ENCODE assay signal across 13 cellular contexts in the genomic region with DNA sequence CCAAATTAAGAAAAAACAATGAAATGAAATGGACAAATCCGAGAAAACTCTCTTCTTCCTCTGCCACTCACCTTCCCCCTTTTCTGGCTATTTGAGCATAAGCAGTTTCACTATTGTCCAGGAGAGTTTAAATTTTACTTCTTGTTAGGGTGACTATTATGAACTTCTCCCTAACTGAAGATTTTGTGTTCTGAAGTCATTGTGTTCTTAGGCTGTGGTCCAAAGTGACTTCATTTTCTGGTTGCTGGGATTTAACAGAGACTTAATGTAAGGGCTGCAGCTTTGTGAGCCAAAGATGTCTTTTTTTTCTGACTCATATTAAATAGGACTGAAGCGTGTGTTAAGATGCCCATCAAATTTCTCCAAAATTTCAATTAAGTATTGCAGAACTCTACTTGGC. TPM values are rescaled to one million over a fixed set of nuclear protein-coding genes. Genes with fewer than 3 reads are reported as not detected.
DNase-seq lines count a peak whose midpoint lies in the region; ATAC-seq, FAIRE-seq and TF ChIP-seq lines count a peak whose summit lies in the region.
"Had no signal": no experiment of that assay in that cellular context is flagged by ENCODE, and none has a peak within 500 bp of the region (broad histone marks: within the 10 kb centered on the region; RNA-seq: fewer than 3 reads in every experiment).

No MANE protein-coding gene starts in this region.

- H3K36me3 ChIP-seq in kidney (ENCODE audit: control insufficient read depth in 1 of 2, insufficient read depth in 2 of 2, low read length in 2 of 2) (no peaks in the 10 kb centered on the region), subcutaneous abdominal adipose tissue (ENCODE audit: control insufficient read depth in 5 of 5, insufficient read depth in 5 of 5, low read length in 5 of 5) (no peaks in the 10 kb centered on the region)
- H3K36me3 ChIP-seq: cardiac muscle cell had no signal

- no peaks in the 10 kb centered on the region; the same call in 1 of the 2 replicates for H3K27me3 Mint-ChIP-seq in HFFc6 (ENCODE audit: insufficient read depth)

- H3K27ac ChIP-seq in kidney (ENCODE audit: low read depth in 2 of 2, low read length in 2 of 2) = no peak overlapping the region
- peak overlapping the region; percentile 32 for H3K27ac ChIP-seq in subcutaneous abdominal adipose tissue (ENCODE audit: low read depth, low read length)
- H3K27ac ChIP-seq: cardiac muscle cell had no signal

- TF ChIP-seq CTCF in HFFc6 (IDR thresholded peaks at IDR 0.05) (no peak), kidney (IDR thresholded peaks at IDR 0.05; ENCODE audit: borderline replicate concordance, extremely low read depth, insufficient read depth) (no peak)

- H3K4me3 ChIP-seq in kidney (ENCODE audit: low read length in 2 of 2) (no peak overlapping the region), subcutaneous abdominal adipose tissue (ENCODE audit: low read depth in 1 of 5, low read length in 5 of 5) (no peak overlapping the region)
- H3K4me3 ChIP-seq: cardiac muscle cell, skin epidermis had no signal

- peak overlapping the region; percentile 78 for H3K4me3 Mint-ChIP-seq in HFFc6

- H3K36me3 Mint-ChIP-seq in HFFc6 (ENCODE audit: low read depth) = peaks cover 26% of the 10 kb centered on the region

- peak; percentile 29 for FAIRE-seq in kidney (lab: Jason Lieb, UNC)

- intact Hi-C loops in kidney (cut with DNase I) = no loop called here

- DNase-seq in HFFc6 (peak; percentile 94), brain pericyte (ENCODE audit: low read depth, low spot score) (peak; percentile 70), kidney (no peak)
- no peak for DNase-seq in activated naive CD4-positive, alpha-beta T cell (lab: John Stamatoyannopoulos, UW)
- DNase-seq: GF-D8; stimulated activated naive CD4-positive, alpha-beta T cell treated with Interleukin-2 at 50 U/mL for 16 hours had no signal

- H3K9ac ChIP-seq in kidney (ENCODE audit: low read length in 2 of 2) = no peak overlapping the region
- H3K9ac ChIP-seq in subcutaneous abdominal adipose tissue (ENCODE audit: low read length in 5 of 5) = no peak overlapping the region

- no peaks in the 10 kb centered on the region for H3K27me3 ChIP-seq in subcutaneous abdominal adipose tissue (ENCODE audit: control insufficient read depth in 5 of 5, insufficient read depth in 4 of 5, low read length in 5 of 5)
- H3K27me3 ChIP-seq: cardiac muscle cell had no signal

- H3K9me3 ChIP-seq in kidney (ENCODE audit: control insufficient read depth in 1 of 2, low read length in 2 of 2) (peaks cover 0 to 8% of the 10 kb centered on the region in 2 donors), subcutaneous abdominal adipose tissue (ENCODE audit: control insufficient read depth in 5 of 5, low read length in 5 of 5) (peaks cover 0 to 6% (median 0%) of the 10 kb centered on the region in 5 donors)

- H3K27ac Mint-ChIP-seq in HFFc6 = peak overlapping the region; percentile 98

- ATAC-seq in HG03025 (IDR thresholded peaks at IDR 0.05; ENCODE audit: low FRiP score, unreplicated experiment) = no peak
- no peak for ATAC-seq in GM21737 (IDR thresholded peaks at IDR 0.05; ENCODE audit: unreplicated experiment)
- no peak for ATAC-seq in HG03460 (IDR thresholded peaks at IDR 0.05; ENCODE audit: unreplicated experiment)
- ATAC-seq: Panc1 had no signal

- peaks cover 31% of the 10 kb centered on the region for H3K9me3 Mint-ChIP-seq in HFFc6

- no peaks in the 10 kb centered on the region for H3K4me1 ChIP-seq in kidney (ENCODE audit: control insufficient read depth in 1 of 2, insufficient read depth in 1 of 2, low read depth in 1 of 2, low read length in 2 of 2)
- H3K4me1 ChIP-seq in subcutaneous abdominal adipose tissue (ENCODE audit: control insufficient read depth in 5 of 5, insufficient read depth in 5 of 5, low read length in 5 of 5) = peaks cover 0 to 13% (median 11%) of the 10 kb centered on the region in 5 donors

- peaks cover 54% of the 10 kb centered on the region for H3K4me1 Mint-ChIP-seq in HFFc6 (ENCODE audit: low read depth)

RNA-seq across cellular contexts. Expression of gene FSTL1, which starts 46.5 kb away (rescaled TPM):
- total RNA-seq in HFFc6 (2021; fragmentation: NEBNext Ultra II Directional; extraction: Animal tissue kit (Norgen Biotek cat#: 25700)) = 1,000 to 10,000 TPM; 1,595 to 1,958 (median 1,726) TPM
- 193 TPM for total RNA-seq in kidney
- polyA plus RNA-seq in kidney (ENCODE audit: insufficient read depth, low read depth, low replicate concordance) = 31.1 TPM

Comparison
In these comparisons a context has a peak if more than half of its experiments do, and no peak if none do; other contexts are left out.
1. DNase-seq: peak in HFFc6 (single experiment) and brain pericyte (single experiment); none in kidney (single experiment) and activated naive CD4-positive, alpha-beta T cell (0 of 4).